In the genomic region with DNA sequence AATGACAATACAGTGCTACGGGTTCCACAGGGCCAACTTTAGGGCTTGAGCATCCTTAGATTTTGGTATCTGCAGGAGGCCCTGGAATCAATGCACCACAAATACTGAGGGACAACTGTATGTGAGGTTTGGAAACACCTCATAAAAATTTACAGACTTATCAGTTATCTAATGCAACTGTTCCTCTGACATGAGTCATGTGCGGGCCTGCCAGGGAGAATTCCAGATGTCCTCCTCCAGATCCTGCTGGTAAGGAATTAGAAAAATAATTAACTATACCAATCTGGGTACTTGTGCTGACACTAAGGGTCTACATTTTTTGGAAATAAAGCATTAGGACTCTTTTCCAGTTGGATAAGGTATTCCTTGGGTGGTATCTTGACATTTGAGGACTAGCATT, we compare ENCODE assay signal across 17 cellular contexts.
A peak's percentile ranks its signal among the peaks of the same experiment; 100 is the strongest.
DNase-seq lines count a peak whose midpoint lies in the region; ATAC-seq, FAIRE-seq and TF ChIP-seq lines count a peak whose summit lies in the region.
"Had no signal": no experiment of that assay in that cellular context is flagged by ENCODE, and none has a peak within 500 bp of the region (broad histone marks: within the 10 kb centered on the region; RNA-seq: fewer than 3 reads in every experiment).

No MANE protein-coding gene starts in this region.

- no peak overlapping the region for H3K4ac ChIP-seq in IMR-90 (ENCODE audit: low read depth, low read length)

- TF ChIP-seq CTCF in IMR-90 (conservative IDR thresholded peaks at IDR 0.05; ENCODE audit: low read depth, low read length) (no peak), astrocyte (IDR thresholded peaks at IDR 0.05; ENCODE audit: insufficient read depth, low read depth, low read length) (no peak), foreskin keratinocyte (conservative IDR thresholded peaks at IDR 0.05) (no peak), GM13977 (IDR thresholded peaks at IDR 0.05; ENCODE audit: extremely low read depth, insufficient read depth, missing control alignments) (no peak)

- H3K9me3 ChIP-seq in IMR-90 (ENCODE audit: control insufficient read depth, insufficient read depth, low read length), result no peaks in the 10 kb centered on the region
- no peaks in the 10 kb centered on the region for H3K9me3 ChIP-seq in astrocyte (ENCODE audit: insufficient read depth, low read depth, low read length)

- H3K9me3 Mint-ChIP-seq in astrocyte (ENCODE audit: unreplicated experiment), result peaks cover 3% of the 10 kb centered on the region
- H3K9me3 Mint-ChIP-seq: T-helper 2 cell treated with Interferon-gamma antibody and Interleukin-4, amounts not matched to agents 5 μg/mL and 100 μg/mL, for 36 hours had no signal

- CTCF ChIA-PET in IMR-90 (lab: Yijun Ruan, JAX), result no interaction called here

- no peak for TF ChIP-seq POLR2A in IMR-90 (IDR thresholded peaks at IDR 0.05; ENCODE audit: low read depth, low read length)

- dilution Hi-C loops in IMR-90 (cut with HindIII; ENCODE audit: low sequenced_read_pairs, unreplicated experiment), result no loop called here

- no peak overlapping the region for H3K4me3 ChIP-seq in IMR-90 (ENCODE audit: insufficient read depth, low read depth, low read length)
- no peak overlapping the region for H3K4me3 ChIP-seq in astrocyte (ENCODE audit: insufficient read depth, low read depth, low read length)
- H3K4me3 ChIP-seq: gastroesophageal sphincter, lung had no signal

- no peak overlapping the region for H3K9ac ChIP-seq in IMR-90 (ENCODE audit: low read depth, low read length)
- no peak overlapping the region for H3K9ac ChIP-seq in astrocyte (ENCODE audit: low read length)

- no peak overlapping the region for H4K91ac ChIP-seq in IMR-90 (ENCODE audit: insufficient read depth, low read depth, low read length)

- no peak overlapping the region for H3K23ac ChIP-seq in IMR-90 (ENCODE audit: low read depth, low read length)

- H3K79me1 ChIP-seq in IMR-90 (ENCODE audit: low read depth in 1 of 2, low read length in 2 of 2), result no peaks in the 10 kb centered on the region

- intact Hi-C loops in IMR-90 (cut with micrococcal nuclease), result no loop called here

- H2AK5ac ChIP-seq in IMR-90 (ENCODE audit: low read depth, low read length), result no peak overlapping the region

- no peak overlapping the region for H3K14ac ChIP-seq in IMR-90 (replicated peaks; ENCODE audit: low read depth, low read length)

- H2BK5ac ChIP-seq in IMR-90 (ENCODE audit: low read depth, low read length, poor library complexity, severe bottlenecking), result no peak overlapping the region

- H2BK120ac ChIP-seq in IMR-90 (ENCODE audit: low read depth, low read length), result no peak overlapping the region

- DNase-seq in AG20443 (ENCODE audit: low spot score) (peak; percentile 47), IMR-90 (peak; percentile 34), astrocyte (ENCODE audit: low read depth) (peak; percentile 47), foreskin keratinocyte (peak in 1 of 2 donors; percentile 22), RPMI8226 (no peak), GM13977 (ENCODE audit: low spot score) (no peak), NCI-H1417 treated with DMSO at 0.1 percent for 48 hours (lab: John Stamatoyannopoulos, UW) (no peak)
- DNase-seq: activated CD4-positive, alpha-beta T cell treated with anti-CD3 and anti-CD28 coated beads for 1 hour; activated gamma-delta T cell; natural killer cell; NCI-H2107; stimulated activated CD4-positive, alpha-beta T cell treated with anti-CD3 and anti-CD28 coated beads, Interleukin-15, amount 100 ng/mL, for 24 hours had no signal

- no peak overlapping the region for H3K56ac ChIP-seq in IMR-90 (ENCODE audit: extremely low read depth, insufficient read depth, low read length)

- no peaks in the 10 kb centered on the region for H3K79me2 ChIP-seq in astrocyte (ENCODE audit: insufficient read depth, low read length)

- H3K27ac Mint-ChIP-seq in astrocyte (ENCODE audit: unreplicated experiment), result no peak overlapping the region
- H3K27ac Mint-ChIP-seq: natural killer cell; T-helper 2 cell treated with Interferon-gamma antibody and Interleukin-4, amounts not matched to agents 5 μg/mL and 100 μg/mL, for 36 hours had no signal

- H3K9me1 ChIP-seq in IMR-90 (ENCODE audit: insufficient read depth, low read length), result no peaks in the 10 kb centered on the region

- no peak overlapping the region for H2BK15ac ChIP-seq in IMR-90 (ENCODE audit: low read depth, low read length)

- no peaks in the 10 kb centered on the region for H3K27me3 Mint-ChIP-seq in astrocyte (ENCODE audit: low read depth, unreplicated experiment)

- H3K36me3 ChIP-seq in IMR-90 (ENCODE audit: control insufficient read depth, insufficient read depth, low read length), result no peaks in the 10 kb centered on the region
- H3K36me3 ChIP-seq in astrocyte (ENCODE audit: insufficient read depth, low read length), result no peaks in the 10 kb centered on the region
- H3K36me3 ChIP-seq: gastroesophageal sphincter had no signal

- H3K4me1 Mint-ChIP-seq in astrocyte (ENCODE audit: low read depth, unreplicated experiment), result peaks cover 5% of the 10 kb centered on the region
- H3K4me1 Mint-ChIP-seq: natural killer cell had no signal

- no peak overlapping the region for H3K4me3 Mint-ChIP-seq in astrocyte (ENCODE audit: unreplicated experiment)
- H3K4me3 Mint-ChIP-seq: natural killer cell; T-helper 2 cell treated with Interferon-gamma antibody and Interleukin-4, amounts not matched to agents 5 μg/mL and 100 μg/mL, for 36 hours had no signal

- H4K20me1 ChIP-seq in IMR-90 (ENCODE audit: insufficient read depth, low read length) (no peaks in the 10 kb centered on the region), astrocyte (ENCODE audit: insufficient read depth, low read length) (no peaks in the 10 kb centered on the region)

- FAIRE-seq in astrocyte (lab: Jason Lieb, UNC), result no peak
- FAIRE-seq: D721Med had no signal

- peaks cover 1% of the 10 kb centered on the region for H3K36me3 Mint-ChIP-seq in astrocyte (ENCODE audit: low read depth, unreplicated experiment)

- H3K4me2 ChIP-seq in IMR-90 (ENCODE audit: low read depth, low read length), result no peak overlapping the region
- H3K4me2 ChIP-seq in astrocyte (ENCODE audit: low read length), result no peak overlapping the region

- H2BK20ac ChIP-seq in IMR-90 (ENCODE audit: low read depth, low read length), result no peak overlapping the region

- WGBS in IMR-90 (ENCODE audit: extremely low coverage in 2 of 2, insufficient read length in 1 of 2), 2 experiments, result no CpG with 5 or more reads among the region's 2 CpGs

- no peak for TF ChIP-seq RAD21 in IMR-90 (IDR thresholded peaks at IDR 0.05; ENCODE audit: low read length)

- POLR2A ChIA-PET in IMR-90 (lab: Charles Lee; ENCODE audit: unreplicated experiment), result no interaction called here

- no peak overlapping the region for H2AK9ac ChIP-seq in IMR-90 (replicated peaks; ENCODE audit: low read depth, low read length, poor library complexity)

- ATAC-seq in IMR-90 (ENCODE audit: low read depth), result peak; percentile 49
- ATAC-seq in foreskin keratinocyte, result peak; percentile 86
- ATAC-seq in HG02610 (IDR thresholded peaks at IDR 0.05; ENCODE audit: unreplicated experiment), result no peak
- ATAC-seq: gastroesophageal sphincter, natural killer cell had no signal

- no peak overlapping the region for H3K27ac ChIP-seq in IMR-90 (ENCODE audit: insufficient read depth, low read length)
- no peak overlapping the region for H3K27ac ChIP-seq in astrocyte (ENCODE audit: low read depth, low read length)
- no peak overlapping the region for H3K27ac ChIP-seq in foreskin keratinocyte
- H3K27ac ChIP-seq: gastroesophageal sphincter had no signal

- no TSS peak for BruUV-seq in IMR-90 (replicated peaks; lab: Mats Ljungman, UMichigan)

- H4K5ac ChIP-seq in IMR-90 (ENCODE audit: low read depth, low read length), result no peak overlapping the region

- no peak overlapping the region for H2AFZ ChIP-seq in IMR-90 (replicated peaks; ENCODE audit: low read length, poor library complexity)
- no peak overlapping the region for H2AFZ ChIP-seq in astrocyte (ENCODE audit: low read depth, low read length)

- H3K4me1 ChIP-seq in IMR-90 (ENCODE audit: control insufficient read depth, insufficient read depth, low read length) (peaks cover 2% of the 10 kb centered on the region; the same call in 1 of the 2 replicates), astrocyte (ENCODE audit: insufficient read depth, low read length) (no peaks in the 10 kb centered on the region), foreskin keratinocyte (peaks cover 10% of the 10 kb centered on the region)

- H3K18ac ChIP-seq in IMR-90 (ENCODE audit: low read depth, low read length), result no peak overlapping the region

- H4K8ac ChIP-seq in IMR-90 (ENCODE audit: low read depth in 2 of 2, low read length in 2 of 2), result no peak overlapping the region

- in situ Hi-C loops in IMR-90 (cut with MboI; ENCODE audit: low sequenced_read_pairs), result no loop called here
- in situ Hi-C loops in GM13977 (cut with MboI; ENCODE audit: low pct_unique_long_range_greater_than_20kb, low sequenced_read_pairs, unreplicated experiment), result no loop called here

- no peaks in the 10 kb centered on the region for H3K27me3 ChIP-seq in IMR-90 (ENCODE audit: control insufficient read depth, insufficient read depth, low read length)
- H3K27me3 ChIP-seq in astrocyte (ENCODE audit: insufficient read depth, low read length), result no peaks in the 10 kb centered on the region
- no peaks in the 10 kb centered on the region for H3K27me3 ChIP-seq in foreskin keratinocyte
- H3K27me3 ChIP-seq: gastroesophageal sphincter had no signal

TF ChIP-seq in IMR-90, 13 proteins besides CTCF, POLR2A, EP300 and RAD21 (continues in another document):
- TF ChIP-seq FOS (IDR thresholded peaks at IDR 0.05; ENCODE audit: low read depth, low read length) (no peak), BHLHE40 (IDR thresholded peaks at IDR 0.05; ENCODE audit: low read depth, low read length) (no peak), NFE2L2 (IDR thresholded peaks at IDR 0.05; ENCODE audit: low read depth, low read length) (no peak), RCOR1 (IDR thresholded peaks at IDR 0.05; ENCODE audit: insufficient replicate concordance, low read length) (no peak), CEBPB (IDR thresholded peaks at IDR 0.05; ENCODE audit: low read depth, low read length) (no peak), SMC3 (IDR thresholded peaks at IDR 0.05; ENCODE audit: low read depth, low read length) (no peak), MAZ (IDR thresholded peaks at IDR 0.05; ENCODE audit: borderline replicate concordance, low read depth, low read length) (no peak), RFX5 (IDR thresholded peaks at IDR 0.05; ENCODE audit: low read depth, low read length) (no peak), MAFK (IDR thresholded peaks at IDR 0.05; ENCODE audit: low read depth, low read length) (no peak)
- TF ChIP-seq, protein P1, sequence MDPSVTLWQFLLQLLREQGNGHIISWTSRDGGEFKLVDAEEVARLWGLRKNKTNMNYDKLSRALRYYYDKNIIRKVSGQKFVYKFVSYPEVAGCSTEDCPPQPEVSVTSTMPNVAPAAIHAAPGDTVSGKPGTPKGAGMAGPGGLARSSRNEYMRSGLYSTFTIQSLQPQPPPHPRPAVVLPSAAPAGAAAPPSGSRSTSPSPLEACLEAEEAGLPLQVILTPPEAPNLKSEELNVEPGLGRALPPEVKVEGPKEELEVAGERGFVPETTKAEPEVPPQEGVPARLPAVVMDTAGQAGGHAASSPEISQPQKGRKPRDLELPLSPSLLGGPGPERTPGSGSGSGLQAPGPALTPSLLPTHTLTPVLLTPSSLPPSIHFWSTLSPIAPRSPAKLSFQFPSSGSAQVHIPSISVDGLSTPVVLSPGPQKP (IDR thresholded peaks at IDR 0.05; ENCODE audit: borderline replicate concordance, low read depth, low read length), result no peak

Comparison
In these comparisons a context has a peak if more than half of its experiments do, and no peak if none do; other contexts are left out.
1. DNase-seq: peak in AG20443 (single experiment), IMR-90 (single experiment) and astrocyte (single experiment); none in RPMI8226 (single experiment), GM13977 (single experiment) and NCI-H1417 treated with DMSO at 0.1 percent for 48 hours (single experiment).